In genomic region chr9:13267743-13268142, GRCh38 we compare ENCODE assay signal across 9 cellular contexts. TPM values are rescaled to one million over a fixed set of nuclear protein-coding genes. Genes with fewer than 3 reads are reported as not detected.
A peak's percentile ranks its signal among the peaks of the same experiment; 100 is the strongest.
DNase-seq lines count a peak whose midpoint lies in the region; ATAC-seq and TF ChIP-seq lines count a peak whose summit lies in the region.
"Had no signal": no experiment of that assay in that cellular context is flagged by ENCODE, and none has a peak within 500 bp of the region (broad histone marks: within the 10 kb centered on the region; RNA-seq: fewer than 3 reads in every experiment).

No MANE protein-coding gene starts in this region.

- DNase-seq in GM04504 (ENCODE audit: low read depth) (peak; percentile 53), RWPE1 (ENCODE audit: low spot score) (peak; percentile 36), fibroblast of the aortic adventitia (ENCODE audit: low read depth) (peak; percentile 93), putamen (ENCODE audit: low spot score) (peak; percentile 67), posterior cingulate gyrus (no peak)
- no peak for DNase-seq in stimulated activated naive CD8-positive, alpha-beta T cell treated with anti-CD3 and anti-CD28 coated beads, Interleukin-15, Interleukin-2, amounts not matched to agents 100 U/mL and 50 U/mL, for 24 hours
- DNase-seq: activated CD4-positive, alpha-beta T cell treated with anti-CD3 and anti-CD28 coated beads for 1 hour had no signal

- TF ChIP-seq CTCF in RWPE1 (conservative IDR thresholded peaks at IDR 0.05; ENCODE audit: low read depth) (no peak), fibroblast of the aortic adventitia (IDR thresholded peaks at IDR 0.05; ENCODE audit: insufficient read depth, low read length) (no peak)

- POLR2A ChIA-PET in RWPE1 (lab: Yijun Ruan, JAX; ENCODE audit: low non-redundant PET): no interaction called here

- intact Hi-C loops in posterior cingulate gyrus (cut with DNase I): no loop called here

- ATAC-seq in stimulated activated naive CD8-positive, alpha-beta T cell treated with anti-CD3 and anti-CD28 coated beads, Interleukin-15, Interleukin-2, amounts not matched to agents 100 U/mL and 50 U/mL, for 24 hours: no peak
- ATAC-seq in HG02938 (IDR thresholded peaks at IDR 0.05; ENCODE audit: unreplicated experiment): no peak
- no peak for ATAC-seq in GM21717 (IDR thresholded peaks at IDR 0.05; ENCODE audit: unreplicated experiment)

- CTCF ChIA-PET in RWPE1 (lab: Yijun Ruan, JAX): no interaction called here

- no peak overlapping the region for H3K27ac ChIP-seq in RWPE1

- no peak overlapping the region for H3K4me3 ChIP-seq in fibroblast of the aortic adventitia (ENCODE audit: low read depth, low read length)

RNA-seq across cellular contexts. Expression of gene MPDZ, which starts 11.7 kb away (rescaled TPM):
- total RNA-seq in fibroblast of the aortic adventitia (ENCODE audit: low replicate concordance): 41.0 and 85.9 TPM in 2 replicates

Comparison
In these comparisons a context has a peak if more than half of its experiments do, and no peak if none do; other contexts are left out.
1. DNase-seq: peak in GM04504 (single experiment), RWPE1 (single experiment), fibroblast of the aortic adventitia (single experiment) and putamen (single experiment); none in posterior cingulate gyrus (0 of 10) and stimulated activated naive CD8-positive, alpha-beta T cell treated with anti-CD3 and anti-CD28 coated beads, Interleukin-15, Interleukin-2, amounts not matched to agents 100 U/mL and 50 U/mL, for 24 hours (single experiment).